ENCODE assay signal across 9 cellular contexts in genomic region chr9:94592683-94593082, GRCh38. TPM values are rescaled to one million over a fixed set of nuclear protein-coding genes. Genes with fewer than 3 reads are reported as not detected.
"Had no signal": no experiment of that assay in that cellular context is flagged by ENCODE, and none has a peak within 500 bp of the region (broad histone marks: within the 10 kb centered on the region; RNA-seq: fewer than 3 reads in every experiment).

No MANE protein-coding gene starts in this region.

RNA-seq across cellular contexts. Expression of gene FBP2, which starts 0.9 kb away (rescaled TPM):
- total RNA-seq: LHCN-M2, MCF 10A, NCI-H460, OCI-LY7, PC-9, RPMI7951, SJCRH30, SK-MEL-5 had no signal

RNA-seq across cellular contexts. Expression of gene PCAT7, which starts 37.8 kb away (rescaled TPM):
- total RNA-seq: LHCN-M2, MCF 10A, Right ventricle myocardium inferior, SJCRH30 had no signal

RNA-seq across cellular contexts. Expression of gene FBP1, which starts 46.6 kb away (rescaled TPM):
- total RNA-seq: LHCN-M2, MCF 10A, RPMI7951, SJCRH30 had no signal
